ENCODE assay signal across 9 cellular contexts in genomic region chr5:17219431-17219830, GRCh38. TPM values are rescaled to one million over a fixed set of nuclear protein-coding genes. Genes with fewer than 3 reads are reported as not detected.
DNase-seq lines count a peak whose midpoint lies in the region; ATAC-seq and TF ChIP-seq lines count a peak whose summit lies in the region.
"Had no signal": no experiment of that assay in that cellular context is flagged by ENCODE, and none has a peak within 500 bp of the region (broad histone marks: within the 10 kb centered on the region; RNA-seq: fewer than 3 reads in every experiment).

No MANE protein-coding gene starts in this region.

- H3K4me3 ChIP-seq in CD4-positive, alpha-beta memory T cell (ENCODE audit: low read length in 2 of 2) = no peak overlapping the region
- H3K4me3 ChIP-seq in MM.1S (ENCODE audit: low read length) = peak overlapping the region; percentile 87
- peak overlapping the region; percentile 66 to 71 for H3K4me3 ChIP-seq in duodenal mucosa (ENCODE audit: low read depth in 1 of 2, low read length in 2 of 2)
- H3K4me3 ChIP-seq in neural progenitor cell = peak overlapping the region; percentile 93
- H3K4me3 ChIP-seq in gastrocnemius medialis = no peak overlapping the region

- H3K9me3 ChIP-seq in CD4-positive, alpha-beta memory T cell (ENCODE audit: control insufficient read depth in 1 of 2, low read length in 2 of 2) = no peaks in the 10 kb centered on the region
- H3K9me3 ChIP-seq in MM.1S (replicated peaks; ENCODE audit: insufficient read depth, low read length) = no peaks in the 10 kb centered on the region
- H3K9me3 ChIP-seq in duodenal mucosa (ENCODE audit: control insufficient read depth in 1 of 2, low read length in 2 of 2) = no peaks in the 10 kb centered on the region
- H3K9me3 ChIP-seq in neural progenitor cell (ENCODE audit: low read depth) = no peaks in the 10 kb centered on the region
- H3K9me3 ChIP-seq in gastrocnemius medialis = no peaks in the 10 kb centered on the region
- H3K9me3 ChIP-seq: lower lobe of right lung had no signal

- peaks cover 0 to 3% of the 10 kb centered on the region in 2 donors for H3K36me3 Mint-ChIP-seq in CD4-positive, alpha-beta memory T cell
- H3K36me3 Mint-ChIP-seq in neural progenitor cell = peaks cover 48% of the 10 kb centered on the region

- peak overlapping the region in 1 of 7 donors; percentile 19 for H3K27ac Mint-ChIP-seq in CD4-positive, alpha-beta memory T cell
- H3K27ac Mint-ChIP-seq in neural progenitor cell = peak overlapping the region; percentile 95

- H3K79me2 ChIP-seq in MM.1S (ENCODE audit: low read length) (peaks cover 63% of the 10 kb centered on the region), neural progenitor cell (ENCODE audit: low read depth) (peaks cover 84% of the 10 kb centered on the region)

- CTCF ChIA-PET in CD4-positive, alpha-beta memory T cell (lab: Charles Lee; ENCODE audit: partially characterized antibody) = no interaction called here

- H3K4me1 ChIP-seq in CD4-positive, alpha-beta memory T cell (ENCODE audit: insufficient read depth, low read length) = no peaks in the 10 kb centered on the region
- H3K4me1 ChIP-seq in MM.1S (ENCODE audit: low read length) = peaks cover 32% of the 10 kb centered on the region
- H3K4me1 ChIP-seq in duodenal mucosa (ENCODE audit: control insufficient read depth in 1 of 2, insufficient read depth in 2 of 2, low read length in 2 of 2) = peaks cover 6 to 7% of the 10 kb centered on the region in 2 donors
- H3K4me1 ChIP-seq in neural progenitor cell = peaks cover 63% of the 10 kb centered on the region
- H3K4me1 ChIP-seq in gastrocnemius medialis = peaks cover 0 to 9% of the 10 kb centered on the region in 2 donors

- H3K9me2 ChIP-seq in MM.1S (replicated peaks; ENCODE audit: insufficient read depth, low read length) = no peaks in the 10 kb centered on the region

- no peaks in the 10 kb centered on the region for H3K36me3 ChIP-seq in CD4-positive, alpha-beta memory T cell (ENCODE audit: insufficient read depth, low read length)
- H3K36me3 ChIP-seq in MM.1S (replicated peaks; ENCODE audit: insufficient read depth, low read length) (no peaks in the 10 kb centered on the region), duodenal mucosa (ENCODE audit: control insufficient read depth in 1 of 2, insufficient read depth in 2 of 2, low read length in 2 of 2) (no peaks in the 10 kb centered on the region), neural progenitor cell (no peaks in the 10 kb centered on the region), gastrocnemius medialis (no peaks in the 10 kb centered on the region)
- H3K36me3 ChIP-seq: lower lobe of right lung had no signal

- TF ChIP-seq CTCF in MM.1S (IDR thresholded peaks at IDR 0.05; ENCODE audit: low read length) (no peak), neural progenitor cell (IDR thresholded peaks at IDR 0.05) (no peak), gastrocnemius medialis (IDR thresholded peaks at IDR 0.05 in 4 of 5, conservative IDR thresholded peaks at IDR 0.05 in 1 of 5) (no peak)

- peaks cover 20 to 26% of the 10 kb centered on the region in 2 donors for H3K27me3 Mint-ChIP-seq in CD4-positive, alpha-beta memory T cell
- H3K27me3 Mint-ChIP-seq in neural progenitor cell (ENCODE audit: insufficient read depth, low read depth) = peaks cover 12% of the 10 kb centered on the region

- TF ChIP-seq POLR2A in gastrocnemius medialis (IDR thresholded peaks at IDR 0.05) = no peak

- intact Hi-C loops in CD4-positive, alpha-beta memory T cell (cut with micrococcal nuclease) = loop anchor here (5.0 kb wide), 1 partner anchor 1478 kb away; no protein-coding TSS in a partner anchor
- intact Hi-C loops in gastrocnemius medialis (cut with DNase I; ENCODE audit: low total_unique reads) = no loop called here

- no peak for DNase-seq in CD4-positive, alpha-beta memory T cell
- DNase-seq in MM.1S (no peak), neural progenitor cell (ENCODE audit: low spot score) (peak; percentile 16), NCI-H1092 treated with DMSO at 0.1 percent for 48 hours (lab: John Stamatoyannopoulos, UW) (no peak), gastrocnemius medialis (no peak), middle frontal gyrus (ENCODE audit: extremely low spot score, low spot score) (no peak)
- DNase-seq: lower lobe of right lung had no signal

- H4K20me1 ChIP-seq in MM.1S (ENCODE audit: insufficient read depth, low read length) (no peaks in the 10 kb centered on the region), neural progenitor cell (ENCODE audit: low read depth) (peaks cover 58% of the 10 kb centered on the region)

- H3K27ac ChIP-seq in CD4-positive, alpha-beta memory T cell (ENCODE audit: low read depth, low read length) = no peak overlapping the region
- H3K27ac ChIP-seq in MM.1S (ENCODE audit: low read length) (peak overlapping the region; percentile 54; the same call in 1 of the 2 replicates), duodenal mucosa (ENCODE audit: low read depth, low read length) (no peak overlapping the region), neural progenitor cell (no peak overlapping the region), gastrocnemius medialis (no peak overlapping the region)
- H3K27ac ChIP-seq: lower lobe of right lung had no signal

- H2AFZ ChIP-seq in MM.1S (ENCODE audit: low read length) (no peak overlapping the region), neural progenitor cell (replicated peaks) (no peak overlapping the region)

- no peaks in the 10 kb centered on the region for H3K27me3 ChIP-seq in CD4-positive, alpha-beta memory T cell (ENCODE audit: insufficient read depth, low read length)
- H3K27me3 ChIP-seq in MM.1S (replicated peaks; ENCODE audit: insufficient read depth, low read length) (no peaks in the 10 kb centered on the region), duodenal mucosa (ENCODE audit: control insufficient read depth in 1 of 2, insufficient read depth in 2 of 2, low read length in 2 of 2) (peaks cover 14 to 24% of the 10 kb centered on the region in 2 donors), neural progenitor cell (no peaks in the 10 kb centered on the region), gastrocnemius medialis (peaks cover 36 to 63% (median 51%) of the 10 kb centered on the region in 3 donors)

- ATAC-seq in GM18870 (IDR thresholded peaks at IDR 0.05; ENCODE audit: unreplicated experiment) (no peak), gastrocnemius medialis (no peak)

- in situ Hi-C loops in gastrocnemius medialis (cut with MboI; ENCODE audit: low sequenced_read_pairs in 4 of 4) = loop anchor here in 1 of 4 donors (5.0 kb wide), 1 partner anchor 1088 kb away; no protein-coding TSS in a partner anchor

- peak overlapping the region in 6 of 8 donors; percentile 11 to 77 (median 63) for H3K4me3 Mint-ChIP-seq in CD4-positive, alpha-beta memory T cell
- peak overlapping the region; percentile 96 for H3K4me3 Mint-ChIP-seq in neural progenitor cell

- peaks cover 33% of the 10 kb centered on the region for H3F3A ChIP-seq in MM.1S (ENCODE audit: insufficient read depth, low read length)
- peaks cover 20% of the 10 kb centered on the region for H3F3A ChIP-seq in neural progenitor cell (ENCODE audit: low read depth)

- POLR2A ChIA-PET in CD4-positive, alpha-beta memory T cell (lab: Charles Lee; ENCODE audit: partially characterized antibody) = no interaction called here

- H3K4me2 ChIP-seq in MM.1S (ENCODE audit: low read depth, low read length) (peak overlapping the region; percentile 72), neural progenitor cell (peak overlapping the region; percentile 97)

- peaks cover 6 to 13% (median 10%) of the 10 kb centered on the region in 4 donors for H3K4me1 Mint-ChIP-seq in CD4-positive, alpha-beta memory T cell
- H3K4me1 Mint-ChIP-seq in neural progenitor cell = peaks cover 34% of the 10 kb centered on the region

- H3K9ac ChIP-seq in MM.1S (ENCODE audit: low read length) = no peak overlapping the region
- peak overlapping the region in 1 of 2 donors; percentile 50 for H3K9ac ChIP-seq in duodenal mucosa (ENCODE audit: low read depth in 1 of 2, low read length in 2 of 2)
- H3K9ac ChIP-seq in neural progenitor cell = peak overlapping the region; percentile 25

- peaks cover 0 to 10% (median 0%) of the 10 kb centered on the region in 8 donors for H3K9me3 Mint-ChIP-seq in CD4-positive, alpha-beta memory T cell
- H3K9me3 Mint-ChIP-seq in neural progenitor cell = peaks cover 34% of the 10 kb centered on the region

RNA-seq across cellular contexts. Expression of gene BASP1, which starts 2.0 kb away (rescaled TPM):
- total RNA-seq in CD4-positive, alpha-beta memory T cell = under 1 TPM; 0.69 to 0.90 TPM
- polyA plus RNA-seq in CD4-positive, alpha-beta memory T cell = under 1 TPM; 0.10 to 0.78 TPM
- 158 and 215 TPM in 2 replicates for total RNA-seq in neural progenitor cell (ENCODE audit: low replicate concordance)
- 1 to 10 TPM in 2 of 4 donors, under 1 TPM in 1, not detected in 1; 0.82 to 4.0 (median 4.0) TPM for total RNA-seq in gastrocnemius medialis

Comparison
In these comparisons a context has a peak if more than half of its experiments do, and no peak if none do; other contexts are left out.
1. H3K4me3 ChIP-seq: peak in MM.1S (single experiment), duodenal mucosa (2 of 2) and neural progenitor cell (single experiment); none in CD4-positive, alpha-beta memory T cell (0 of 2) and gastrocnemius medialis (0 of 4).
2. RNA of gene BASP1, which starts 2.0 kb away (total RNA-seq): 158 to 215 TPM in neural progenitor cell; 0.82 to 4.0 TPM in gastrocnemius medialis and 0.69 to 0.90 TPM in CD4-positive, alpha-beta memory T cell; every median in the first group is over 10 times any median in the second.